ENCODE assay signal across 14 cellular contexts in the genomic region with DNA sequence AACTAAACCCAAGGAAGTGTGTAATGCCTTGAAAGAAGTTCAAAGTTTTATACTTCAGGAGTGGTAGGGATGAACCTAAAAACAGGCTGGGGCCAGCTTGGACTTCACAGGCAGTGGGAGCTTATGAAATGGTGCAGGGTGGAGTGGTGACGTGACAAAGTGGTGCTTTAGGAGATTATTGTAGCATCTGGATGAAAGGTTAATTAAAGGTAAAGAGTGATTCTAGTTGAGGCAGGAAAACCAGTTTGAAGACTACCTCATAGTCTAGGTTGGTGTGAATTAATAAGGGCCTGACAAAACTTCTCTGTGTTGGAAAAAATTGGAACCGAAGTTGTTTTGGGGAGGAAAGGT. TPM values are rescaled to one million over a fixed set of nuclear protein-coding genes. Genes with fewer than 3 reads are reported as not detected.
A peak's percentile ranks its signal among the peaks of the same experiment; 100 is the strongest.
DNase-seq lines count a peak whose midpoint lies in the region; ATAC-seq and TF ChIP-seq lines count a peak whose summit lies in the region.
"Had no signal": no experiment of that assay in that cellular context is flagged by ENCODE, and none has a peak within 500 bp of the region (broad histone marks: within the 10 kb centered on the region; RNA-seq: fewer than 3 reads in every experiment).

No MANE protein-coding gene starts in this region.

- DNase-seq in GM23248 (no peak), SJSA1 (ENCODE audit: low read depth in 1 of 2, low spot score in 2 of 2) (no peak), hepatocyte (ENCODE audit: low spot score) (no peak), thoracic aorta (ENCODE audit: low spot score) (no peak), NCI-H2081 treated with DMSO at 0.1 percent for 48 hours (lab: John Stamatoyannopoulos, UW) (no peak), NCI-H510A (lab: John Stamatoyannopoulos, UW) (no peak), heart right ventricle (no peak), erythroblast (lab: John Stamatoyannopoulos, UW) (no peak)
- DNase-seq: ACHN; C1 segment of cervical spinal cord; CD4-positive, alpha-beta T cell; DMS79 had no signal

- H3K27me3 ChIP-seq in GM23248 (replicated peaks; ENCODE audit: insufficient read depth) (no peaks in the 10 kb centered on the region), SJSA1 (replicated peaks) (no peaks in the 10 kb centered on the region), hepatocyte (no peaks in the 10 kb centered on the region), thoracic aorta (replicated peaks; ENCODE audit: insufficient read depth) (peaks cover 3% of the 10 kb centered on the region), heart right ventricle (no peaks in the 10 kb centered on the region)

- ATAC-seq in thoracic aorta (ENCODE audit: insufficient number of reproducible peaks, low FRiP score, low read depth) (no peak), heart right ventricle (no peak)
- ATAC-seq: GM12878, HCT116 had no signal

- H3K4me3 ChIP-seq in GM23248 (0 out of 2 replicates have a peak overlapping the region, but pooled peaks have one; percentile 4), SJSA1 (no peak overlapping the region), hepatocyte (no peak overlapping the region), thoracic aorta (no peak overlapping the region), heart right ventricle (no peak overlapping the region)
- H3K4me3 ChIP-seq: GM12878 had no signal

- H3K36me3 ChIP-seq in GM23248 (ENCODE audit: low read depth) (no peaks in the 10 kb centered on the region), SJSA1 (no peaks in the 10 kb centered on the region), hepatocyte (replicated peaks; ENCODE audit: insufficient read depth, low read depth) (peaks cover 6% of the 10 kb centered on the region), thoracic aorta (no peaks in the 10 kb centered on the region), heart right ventricle (peaks cover 0 to 43% (median 4%) of the 10 kb centered on the region in 9 donors)

- H3K4me1 ChIP-seq in GM23248 (ENCODE audit: insufficient read depth) (peaks cover 16% of the 10 kb centered on the region), SJSA1 (replicated peaks) (peaks cover 10% of the 10 kb centered on the region), hepatocyte (ENCODE audit: insufficient read depth) (no peaks in the 10 kb centered on the region), thoracic aorta (ENCODE audit: control insufficient read depth in 1 of 2, low read depth in 2 of 2) (peaks cover 2 to 17% of the 10 kb centered on the region in 2 donors), heart right ventricle (peaks cover 0 to 11% (median 0%) of the 10 kb centered on the region in 9 donors)

- H2AFZ ChIP-seq in GM23248 (no peak overlapping the region), hepatocyte (no peak overlapping the region)

- no peak overlapping the region for H3K9ac ChIP-seq in GM23248

- in situ Hi-C loops in GM23248 (cut with MboI): no loop called here

- H3K79me2 ChIP-seq in GM23248 (ENCODE audit: insufficient read depth) (no peaks in the 10 kb centered on the region), hepatocyte (no peaks in the 10 kb centered on the region)

- no peaks in the 10 kb centered on the region for H3K9me2 ChIP-seq in GM23248 (ENCODE audit: insufficient read depth)
- H3K9me2 ChIP-seq in hepatocyte (replicated peaks; ENCODE audit: insufficient read depth): no peaks in the 10 kb centered on the region

- intact Hi-C loops in heart right ventricle (cut with DNase I): no loop called here

- H4K20me1 ChIP-seq in GM23248 (ENCODE audit: insufficient read depth) (no peaks in the 10 kb centered on the region), hepatocyte (ENCODE audit: insufficient read depth, poor library complexity, severe bottlenecking) (no peaks in the 10 kb centered on the region)

- H3F3A ChIP-seq in GM23248 (ENCODE audit: insufficient read depth): peaks cover 13% of the 10 kb centered on the region; the same call in 1 of the 2 replicates

- H3K4me2 ChIP-seq in GM23248 (ENCODE audit: unreplicated experiment): no peak overlapping the region
- no peak overlapping the region for H3K4me2 ChIP-seq in hepatocyte

- 82 to 95% methylated on average over 2 of the region's 2 CpGs for WGBS in GM23248 (ENCODE audit: low coverage in 1 of 2, low lambda C conversion rate in 2 of 2, missing lambda C conversion rate in 2 of 2), 2 experiments
- 98% methylated on average over 2 of the region's 2 CpGs for WGBS in hepatocyte (ENCODE audit: low lambda C conversion rate, missing lambda C conversion rate)
- WGBS in heart right ventricle, 2 donors: 88 to 89% methylated on average over 2 of the region's 2 CpGs

- no peak for TF ChIP-seq POLR2A in erythroblast (IDR thresholded peaks at IDR 0.05; ENCODE audit: low read length)

- H3K9me3 ChIP-seq in GM23248 (ENCODE audit: low read depth) (no peaks in the 10 kb centered on the region), SJSA1 (replicated peaks) (no peaks in the 10 kb centered on the region), hepatocyte (ENCODE audit: low read depth) (peaks cover 7% of the 10 kb centered on the region), thoracic aorta (no peaks in the 10 kb centered on the region), heart right ventricle (peaks cover 0 to 26% (median 15%) of the 10 kb centered on the region in 11 donors)

- H3K27ac ChIP-seq in GM23248: no peak overlapping the region
- H3K27ac ChIP-seq in SJSA1: 0 out of 2 replicates have a peak overlapping the region, but pooled peaks have one; percentile 6
- H3K27ac ChIP-seq in hepatocyte: peak overlapping the region; percentile 21
- H3K27ac ChIP-seq in thoracic aorta: peak overlapping the region; percentile 48 to 71
- no peak overlapping the region for H3K27ac ChIP-seq in heart right ventricle

- TF ChIP-seq CTCF in hepatocyte (IDR thresholded peaks at IDR 0.05; ENCODE audit: poor library complexity) (no peak), thoracic aorta (IDR thresholded peaks at IDR 0.05) (no peak), heart right ventricle (IDR thresholded peaks at IDR 0.05) (no peak)

RNA-seq across cellular contexts. Expression of a gene that starts 30.5 kb away (rescaled TPM):
- total RNA-seq in GM23248 (2014; rRNA removed; shearing (Covaris generic)): 3.0 and 13.8 TPM in 2 replicates
- polyA plus RNA-seq in GM23248 (2016; fragmentation: Nextera tagmentation; extraction: Ambion mirVana): 12.6 and 14.1 TPM in 2 replicates
- 7.9 and 42.1 TPM in 2 replicates for total RNA-seq in SJSA1 (2014; rRNA removed; shearing (Covaris generic))
- 20.7 and 22.6 TPM in 2 replicates for total RNA-seq in hepatocyte
- polyA plus RNA-seq in hepatocyte: 29.6 and 32.6 TPM in 2 replicates
- 10 to 100 TPM; 87.8 to 87.9 TPM for total RNA-seq in thoracic aorta
- 10 to 100 TPM in 1 of 10 donors, 1 to 10 TPM in 9; 5.0 to 10.6 (median 6.8) TPM for total RNA-seq in heart right ventricle
- polyA plus RNA-seq in heart right ventricle: 1 to 10 TPM; 6.6 to 8.1 TPM

Comparison
In these comparisons a context has a peak if more than half of its experiments do, and no peak if none do; other contexts are left out.
1. H3K27ac ChIP-seq: peak in SJSA1 (single experiment), hepatocyte (single experiment) and thoracic aorta (2 of 2); none in GM23248 (single experiment) and heart right ventricle (0 of 10).